ENCODE assay signal across 2 cellular contexts in genomic region chr1:236945002-236945401, GRCh38.
TF ChIP-seq lines count a peak whose summit lies in the region.

No MANE protein-coding gene starts in this region.

TF ChIP-seq in HCT116, 20 proteins besides CTCF, POLR2A, EP300 and RAD21:
- TF ChIP-seq SRF (IDR thresholded peaks at IDR 0.05; ENCODE audit: low read depth) = peak; percentile 42; the same call in 1 of the 2 replicates
- TF ChIP-seq SP1 (IDR thresholded peaks at IDR 0.05; ENCODE audit: low read depth) = no peak

TF ChIP-seq in H1, 55 proteins besides CTCF, POLR2A, EP300 and RAD21:
- no peak for TF ChIP-seq EZH2 (IDR thresholded peaks at IDR 0.05; ENCODE audit: low read depth, low read length, severe bottlenecking)
- TF ChIP-seq CTBP2 (IDR thresholded peaks at IDR 0.05; ENCODE audit: borderline replicate concordance, insufficient read depth, insufficient read length, low read length) = no peak
- TF ChIP-seq SRF (IDR thresholded peaks at IDR 0.05; ENCODE audit: low read depth, low read length) = peak; percentile 46; the same call in 1 of the 2 replicates
- TF ChIP-seq SIX5 (IDR thresholded peaks at IDR 0.05; ENCODE audit: low read depth, low read length) = no peak
TF ChIP-seq in H1: peak in this region for 1.
